ENCODE assay signal across 1 cellular context in genomic region chr1:41045740-41046139, GRCh38.
TF ChIP-seq lines count a peak whose summit lies in the region.

No MANE protein-coding gene starts in this region.

TF ChIP-seq in SK-N-SH treated with all-trans-retinoic acid at 6 μM for 48 hours, 23 proteins besides CTCF, POLR2A, EP300 and RAD21 (continued from another document):
- TF ChIP-seq POU6F1 (CRISPR knock-in tag; IDR thresholded peaks at IDR 0.05; ENCODE audit: borderline replicate concordance, low read depth) (no peak), RARB (CRISPR knock-in tag; IDR thresholded peaks at IDR 0.05) (no peak), ZNF70 (CRISPR knock-in tag; IDR thresholded peaks at IDR 0.05) (no peak), ESRRG (CRISPR knock-in tag; IDR thresholded peaks at IDR 0.05) (no peak)
